1 cellular context compared by ENCODE assay signal in genomic region chr14:61695695-61696527, GRCh38.
A peak's percentile ranks its signal among the peaks of the same experiment; 100 is the strongest.
TF ChIP-seq lines count a peak whose summit lies in the region.

No MANE protein-coding gene starts in this region.

TF ChIP-seq in HepG2, 621 proteins besides CTCF, POLR2A, EP300 and RAD21 (continued from another document and continues in another):
- TF ChIP-seq MTF1 (CRISPR knock-in tag; IDR thresholded peaks at IDR 0.05) (peak; percentile 78; the same call in 1 of the 2 replicates), ZMAT5 (CRISPR knock-in tag; IDR thresholded peaks at IDR 0.05; ENCODE audit: borderline replicate concordance, low read depth) (no peak), ZFP82 (CRISPR knock-in tag; IDR thresholded peaks at IDR 0.05; ENCODE audit: borderline replicate concordance) (0 out of 2 replicates have a peak, but pooled peaks have one; percentile 62), PCBP1 (IDR thresholded peaks at IDR 0.05; ENCODE audit: borderline replicate concordance, low read depth, low read length) (peak; percentile 63; the same call in 1 of the 2 replicates), PHF8 (CRISPR knock-in tag; IDR thresholded peaks at IDR 0.05) (peak; percentile 43), MAX (IDR thresholded peaks at IDR 0.05) (peak; percentile 45; the same call in 1 of the 2 replicates), RFXAP (CRISPR knock-in tag; IDR thresholded peaks at IDR 0.05; ENCODE audit: borderline replicate concordance) (0 out of 2 replicates have a peak, but pooled peaks have one; percentile 47), ATF6 (CRISPR knock-in tag; conservative IDR thresholded peaks at IDR 0.05) (no peak), ZNF687 (CRISPR knock-in tag; IDR thresholded peaks at IDR 0.05) (peak; percentile 83), PBX2 (CRISPR knock-in tag; IDR thresholded peaks at IDR 0.05) (no peak), ZBTB4 (CRISPR knock-in tag; IDR thresholded peaks at IDR 0.05; ENCODE audit: borderline replicate concordance) (peak; percentile 67; the same call in 1 of the 2 replicates), E2F2 (CRISPR knock-in tag; IDR thresholded peaks at IDR 0.05; ENCODE audit: borderline replicate concordance) (no peak), ZNF558 (CRISPR knock-in tag; IDR thresholded peaks at IDR 0.05; ENCODE audit: borderline replicate concordance) (no peak), KDM5A (IDR thresholded peaks at IDR 0.05; ENCODE audit: borderline replicate concordance, low read length) (no peak), XBP1 (CRISPR knock-in tag; IDR thresholded peaks at IDR 0.05) (no peak; the same call in 1 of the 2 replicates), ZSCAN9 (CRISPR knock-in tag; IDR thresholded peaks at IDR 0.05; ENCODE audit: borderline replicate concordance) (no peak; the same call in 1 of the 2 replicates), MTF2 (CRISPR knock-in tag; IDR thresholded peaks at IDR 0.05; ENCODE audit: borderline replicate concordance) (peak; percentile 67; the same call in 1 of the 2 replicates), HNRNPLL (IDR thresholded peaks at IDR 0.05; ENCODE audit: low read depth, low read length, poor library complexity, severe bottlenecking) (peak; percentile 43), REL (CRISPR knock-in tag; conservative IDR thresholded peaks at IDR 0.05) (no peak; the same call in 1 of the 2 replicates), ZNF205 (CRISPR knock-in tag; IDR thresholded peaks at IDR 0.05) (no peak; the same call in 1 of the 2 replicates), ZSCAN30 (CRISPR knock-in tag; IDR thresholded peaks at IDR 0.05) (peak; percentile 91), ZHX2 (IDR thresholded peaks at IDR 0.05; ENCODE audit: low read depth) (no peak), ZHX2 (CRISPR knock-in tag; IDR thresholded peaks at IDR 0.05; ENCODE audit: borderline replicate concordance) (peak; percentile 32; the same call in 1 of the 2 replicates), SNAI1 (CRISPR knock-in tag; IDR thresholded peaks at IDR 0.05; ENCODE audit: borderline replicate concordance) (0 out of 2 replicates have a peak, but pooled peaks have one; percentile 73), NR2F6 (IDR thresholded peaks at IDR 0.05) (no peak), NR2F6 (CRISPR knock-in tag; IDR thresholded peaks at IDR 0.05) (no peak), GMEB1 (CRISPR knock-in tag; IDR thresholded peaks at IDR 0.05; ENCODE audit: borderline replicate concordance) (no peak), ATF7 (IDR thresholded peaks at IDR 0.05) (no peak), ATF7 (CRISPR knock-in tag; IDR thresholded peaks at IDR 0.05) (peak; percentile 38; the same call in 1 of the 2 replicates), ZNF784 (CRISPR knock-in tag; IDR thresholded peaks at IDR 0.05; ENCODE audit: borderline replicate concordance) (peak; percentile 43; the same call in 1 of the 2 replicates), BORCS8-MEF2B (CRISPR knock-in tag; IDR thresholded peaks at IDR 0.05) (peak; percentile 54; the same call in 1 of the 2 replicates), HMG20A (CRISPR knock-in tag; IDR thresholded peaks at IDR 0.05; ENCODE audit: borderline replicate concordance) (no peak), RFXANK (CRISPR knock-in tag; IDR thresholded peaks at IDR 0.05) (no peak), ZNF256 (CRISPR knock-in tag; conservative IDR thresholded peaks at IDR 0.05) (0 out of 2 replicates have a peak, but pooled peaks have one; percentile 43), TCF7 (IDR thresholded peaks at IDR 0.05; ENCODE audit: low read depth) (no peak)
